In the genomic region with DNA sequence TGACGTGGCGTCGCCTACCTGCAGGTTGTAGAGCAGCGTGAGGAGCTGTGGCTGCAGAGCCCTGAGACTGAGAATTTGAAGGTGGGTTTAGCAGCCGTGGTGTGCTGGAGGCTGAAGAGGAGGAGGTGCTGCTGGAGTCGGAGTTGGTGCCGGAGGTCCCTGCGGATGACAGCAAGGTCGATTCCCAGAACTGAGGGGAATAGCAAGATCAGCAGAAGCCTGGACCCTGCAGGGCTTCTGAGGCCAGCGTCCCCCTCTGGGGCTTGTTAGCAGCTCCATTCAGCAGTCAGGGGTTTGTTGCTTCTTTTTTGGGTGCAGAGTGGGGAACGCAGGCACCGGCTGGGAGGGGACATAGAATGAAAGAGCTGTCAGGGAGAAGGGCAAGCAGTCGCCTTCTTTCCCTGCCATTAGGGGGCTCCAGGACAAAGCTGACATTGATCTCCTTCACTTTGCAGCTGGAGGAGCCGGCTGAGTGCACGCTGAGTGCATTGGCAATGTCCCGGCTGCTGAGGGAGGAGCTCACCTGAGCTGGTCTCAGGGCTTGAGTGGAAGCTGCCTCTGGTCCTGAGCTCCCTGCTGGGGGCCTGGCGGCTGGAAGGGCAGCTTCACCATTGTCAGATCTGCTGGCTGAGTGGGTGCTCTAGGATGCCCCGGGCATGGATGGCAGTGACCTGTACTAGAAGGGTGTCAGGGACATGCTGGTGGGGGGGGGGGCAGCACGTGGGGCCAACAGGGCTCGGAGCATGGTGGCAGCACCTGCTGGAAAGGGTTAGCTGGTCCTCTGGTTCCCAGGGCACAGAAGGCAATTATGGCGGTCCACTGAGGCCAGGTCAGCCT, we compare ENCODE assay signal across 10 cellular contexts. TPM values are rescaled to one million over a fixed set of nuclear protein-coding genes. Genes with fewer than 3 reads are reported as not detected.
DNase-seq lines count a peak whose midpoint lies in the region; ATAC-seq and TF ChIP-seq lines count a peak whose summit lies in the region.
"Had no signal": no experiment of that assay in that cellular context is flagged by ENCODE, and none has a peak within 500 bp of the region (broad histone marks: within the 10 kb centered on the region; RNA-seq: fewer than 3 reads in every experiment).

No MANE protein-coding gene starts in this region.

- peaks cover 41% of the 10 kb centered on the region for H3K27me3 Mint-ChIP-seq in progenitor cell of endocrine pancreas

- H3K4me3 ChIP-seq in mammary epithelial cell (replicated peaks in 1 of 3; ENCODE audit: insufficient read depth in 1 of 3, low read depth in 2 of 3, low read length in 3 of 3), result no peak overlapping the region

- no peaks in the 10 kb centered on the region for H3K36me3 Mint-ChIP-seq in progenitor cell of endocrine pancreas (ENCODE audit: insufficient read depth)

- TF ChIP-seq CTCF in mammary epithelial cell (conservative IDR thresholded peaks at IDR 0.05 in 1 of 2, IDR thresholded peaks at IDR 0.05 in 1 of 2; ENCODE audit: extremely low read depth in 1 of 2, insufficient read depth in 1 of 2, low read depth in 1 of 2, low read length in 2 of 2), result peak; percentile 10 to 38
- peak; percentile 63 for TF ChIP-seq CTCF in progenitor cell of endocrine pancreas (IDR thresholded peaks at IDR 0.05; ENCODE audit: unreplicated experiment)

- DNase-seq in NCI-H2081 (lab: John Stamatoyannopoulos, UW), result peak; percentile 22 to 31
- DNase-seq in NCI-H2081 treated with DMSO at 0.1 percent for 48 hours (lab: John Stamatoyannopoulos, UW), result no peak
- DNase-seq in NCI-H1105 (lab: John Stamatoyannopoulos, UW), result peak; percentile 44
- peak; percentile 32 for DNase-seq in mammary epithelial cell
- DNase-seq in progenitor cell of endocrine pancreas (ENCODE audit: low spot score, unreplicated experiment), result peak; percentile 45
- DNase-seq in retina, result no peak
- DNase-seq in AML-193 (lab: John Stamatoyannopoulos, UW), result no peak

- H3K4me3 Mint-ChIP-seq in progenitor cell of endocrine pancreas (ENCODE audit: low read depth), result no peak overlapping the region

- H3K9ac ChIP-seq in mammary epithelial cell (ENCODE audit: insufficient read depth, low read length), result no peak overlapping the region

- in situ Hi-C loops in mammary epithelial cell (cut with MboI; ENCODE audit: low sequenced_read_pairs in 2 of 2), result loop anchor here (5.0 to 10.0 kb wide), 4 partner anchors 147 to 299 kb away; a partner anchor contains a TSS

- dilution Hi-C loops in mammary epithelial cell (cut with HindIII; ENCODE audit: low sequenced_read_pairs), result no loop called here

- no peaks in the 10 kb centered on the region for H3K9me3 Mint-ChIP-seq in progenitor cell of endocrine pancreas (ENCODE audit: low read depth)

- intact Hi-C loops in mammary epithelial cell (cut with micrococcal nuclease), result no loop called here

- no peaks in the 10 kb centered on the region for H3K4me1 ChIP-seq in mammary epithelial cell (ENCODE audit: insufficient read depth, low read length)

- no peaks in the 10 kb centered on the region for H4K20me1 ChIP-seq in mammary epithelial cell (ENCODE audit: insufficient read depth, low read length)

- H3K9me3 ChIP-seq in mammary epithelial cell (replicated peaks; ENCODE audit: insufficient read depth, low read length), result no peaks in the 10 kb centered on the region

- no peaks in the 10 kb centered on the region for H3K36me3 ChIP-seq in mammary epithelial cell (ENCODE audit: insufficient read depth, low read length)

- 54% methylated on average over 14 of the region's 21 CpGs for WGBS in mammary epithelial cell (ENCODE audit: low coverage, missing lambda C conversion rate)

- H2AFZ ChIP-seq in mammary epithelial cell (ENCODE audit: low read depth, low read length), result no peak overlapping the region

- no TSS peak for BruUV-seq in mammary epithelial cell (replicated peaks; lab: Mats Ljungman, UMichigan)

- H3K79me2 ChIP-seq in mammary epithelial cell (ENCODE audit: insufficient read depth, low read length), result no peaks in the 10 kb centered on the region

- no peak for ATAC-seq in GM18870 (IDR thresholded peaks at IDR 0.05; ENCODE audit: unreplicated experiment)

- peaks cover 1% of the 10 kb centered on the region for H3K27me3 ChIP-seq in mammary epithelial cell (ENCODE audit: insufficient read depth, low read length)

- H3K4me2 ChIP-seq in mammary epithelial cell (ENCODE audit: insufficient read depth, low read depth, low read length), result no peak overlapping the region

- no peak overlapping the region for H3K27ac Mint-ChIP-seq in progenitor cell of endocrine pancreas

- H3K27ac ChIP-seq in mammary epithelial cell (ENCODE audit: insufficient read depth, low read depth, low read length), result no peak overlapping the region

- CTCF ChIA-PET in mammary epithelial cell (lab: Charles Lee; ENCODE audit: low non-redundant PET), result interaction anchor here (0.6 kb wide), 1 partner anchor 141 kb away, joined by 4 read pairs; no protein-coding TSS in a partner anchor

- H3K4me1 Mint-ChIP-seq in progenitor cell of endocrine pancreas (ENCODE audit: low read depth), result peaks cover 1% of the 10 kb centered on the region

RNA-seq across cellular contexts. Expression of a gene that starts 20.8 kb away (rescaled TPM):
- total RNA-seq in mammary epithelial cell (under 1 TPM in 1 of 2 donors, not detected in 1; 0.50 TPM), progenitor cell of endocrine pancreas (not detected in 2 replicates)
- 0.12 TPM for polyA plus RNA-seq in mammary epithelial cell
- not detected for polyA minus RNA-seq in mammary epithelial cell
- total RNA-seq: LHCN-M2, skeletal muscle tissue had no signal

RNA-seq across cellular contexts. Expression of a gene that starts 24.5 kb away (rescaled TPM):
- total RNA-seq in mammary epithelial cell (1 to 10 TPM in 1 of 2 donors, under 1 TPM in 1; 0.83 to 1.7 TPM), progenitor cell of endocrine pancreas (5.2 and 7.3 TPM in 2 replicates)
- polyA plus RNA-seq in mammary epithelial cell, result 0.78 TPM
- polyA minus RNA-seq in mammary epithelial cell, result not detected

Comparison
In these comparisons a context has a peak if more than half of its experiments do, and no peak if none do; other contexts are left out.
1. DNase-seq: peak in NCI-H2081 (2 of 2), NCI-H1105 (single experiment), mammary epithelial cell (single experiment) and progenitor cell of endocrine pancreas (single experiment); none in NCI-H2081 treated with DMSO at 0.1 percent for 48 hours (single experiment), retina (single experiment) and AML-193 (0 of 2).